ENCODE assay signal across 12 cellular contexts in the genomic region with DNA sequence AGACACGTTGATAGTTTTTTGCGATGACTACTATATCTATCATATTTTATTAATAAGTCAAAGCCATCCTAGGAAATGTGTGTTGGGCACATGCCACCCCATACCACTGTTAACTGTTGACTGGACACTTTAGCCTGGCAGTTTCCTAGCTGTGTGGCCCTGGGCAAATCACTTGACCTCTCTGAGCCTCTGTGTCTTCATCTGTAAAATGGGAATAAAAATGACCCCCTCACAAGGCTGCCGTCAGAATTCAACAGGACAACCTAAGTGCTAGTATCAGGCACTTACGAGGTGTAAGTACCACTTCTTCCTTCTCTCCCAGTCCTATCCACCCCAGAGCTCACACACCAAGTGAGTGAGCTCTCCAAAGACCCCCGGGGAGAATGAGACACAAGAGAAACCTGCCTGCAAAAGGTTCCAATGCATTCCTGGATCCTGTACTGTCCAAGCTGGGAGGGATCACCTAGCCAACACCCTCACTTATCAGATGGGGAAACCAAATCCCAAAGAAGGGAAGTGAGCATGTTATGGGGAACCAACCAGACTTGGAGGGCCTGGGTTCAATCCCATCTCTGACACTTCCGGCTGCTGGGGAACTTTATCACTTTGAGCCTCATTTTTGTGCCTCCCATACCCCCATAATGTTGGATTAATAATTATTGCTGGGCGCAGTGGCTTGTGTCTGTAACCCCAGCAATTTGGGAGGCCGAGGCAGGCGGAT. TPM values are rescaled to one million over a fixed set of nuclear protein-coding genes. Genes with fewer than 3 reads are reported as not detected.
DNase-seq lines count a peak whose midpoint lies in the region; ATAC-seq and TF ChIP-seq lines count a peak whose summit lies in the region.
"Had no signal": no experiment of that assay in that cellular context is flagged by ENCODE, and none has a peak within 500 bp of the region (broad histone marks: within the 10 kb centered on the region; RNA-seq: fewer than 3 reads in every experiment).

No MANE protein-coding gene starts in this region.

- H3K4me1 ChIP-seq in GM23338 (ENCODE audit: insufficient read depth), result peaks cover 38% of the 10 kb centered on the region
- H3K4me1 ChIP-seq in adrenal gland (replicated peaks in 1 of 2), result peaks cover 64 to 87% of the 10 kb centered on the region in 2 donors
- H3K4me1 ChIP-seq in mesendoderm (ENCODE audit: control insufficient read depth, low read depth, low read length), result peaks cover 15% of the 10 kb centered on the region
- H3K4me1 ChIP-seq in stomach smooth muscle (ENCODE audit: control insufficient read depth, insufficient read depth, low read length), result peaks cover 94% of the 10 kb centered on the region
- H3K4me1 ChIP-seq: HAP-1 had no signal

- peaks cover 2% of the 10 kb centered on the region for H3K27me3 Mint-ChIP-seq in GM23338 (ENCODE audit: insufficient read depth, low read depth, poor library complexity)

- H3K4me1 Mint-ChIP-seq in GM23338, result peaks cover 55% of the 10 kb centered on the region

- peak overlapping the region; percentile 42 for H3K18ac ChIP-seq in mesendoderm (ENCODE audit: low read length)

- peak overlapping the region; percentile 4 for H2BK15ac ChIP-seq in mesendoderm (replicated peaks; ENCODE audit: low read depth)

- no peak overlapping the region for H4K5ac ChIP-seq in mesendoderm (ENCODE audit: low read length)

- peak overlapping the region; percentile 68 for H2AK5ac ChIP-seq in mesendoderm (ENCODE audit: low read length)

- peak overlapping the region; percentile 18 for H2BK120ac ChIP-seq in mesendoderm (ENCODE audit: low read depth, low read length)

- H3K27ac Mint-ChIP-seq in GM23338, result peak overlapping the region; percentile 57
- H3K27ac Mint-ChIP-seq: CD8-positive, alpha-beta T cell had no signal

- no peak overlapping the region for H3K4me3 ChIP-seq in GM23338
- H3K4me3 ChIP-seq in adrenal gland, result no peak overlapping the region
- no peak overlapping the region for H3K4me3 ChIP-seq in mesendoderm (ENCODE audit: low read length)
- H3K4me3 ChIP-seq in stomach smooth muscle (ENCODE audit: low read length in 2 of 2), result peak overlapping the region in 1 of 2 donors; percentile 44
- H3K4me3 ChIP-seq: dorsolateral prefrontal cortex, HAP-1 had no signal

- no peak overlapping the region for H3K4me3 Mint-ChIP-seq in GM23338
- H3K4me3 Mint-ChIP-seq: CD8-positive, alpha-beta T cell had no signal

- H3K23ac ChIP-seq in mesendoderm (ENCODE audit: low read length), result no peak overlapping the region

- WGBS in adrenal gland, 4 donors, result 69 to 75% (median 71%) methylated on average over 9 of the region's 9 CpGs
- WGBS in mesendoderm (ENCODE audit: extremely low coverage, insufficient coverage, low lambda C conversion rate), result no CpG with 5 or more reads among the region's 9 CpGs

- H3K9me3 Mint-ChIP-seq in GM23338, result no peaks in the 10 kb centered on the region
- H3K9me3 Mint-ChIP-seq: CD8-positive, alpha-beta T cell had no signal

- H3K4me2 ChIP-seq in GM23338 (no peak overlapping the region), mesendoderm (ENCODE audit: low read length) (no peak overlapping the region)

- intact Hi-C loops in adrenal gland (cut with DNase I), result no loop called here

- H3K9me2 ChIP-seq in GM23338 (ENCODE audit: insufficient read depth), result no peaks in the 10 kb centered on the region

- no peak overlapping the region for H3K9ac ChIP-seq in mesendoderm (ENCODE audit: low read length)
- peak overlapping the region; percentile 68 for H3K9ac ChIP-seq in stomach smooth muscle (ENCODE audit: low read length in 2 of 2)

- no peak overlapping the region for H2BK5ac ChIP-seq in mesendoderm (ENCODE audit: low read length)

- no peak for TF ChIP-seq POLR2A in adrenal gland (IDR thresholded peaks at IDR 0.05)

- no peaks in the 10 kb centered on the region for H3K9me3 ChIP-seq in adrenal gland (replicated peaks in 1 of 3)
- H3K9me3 ChIP-seq in stomach smooth muscle (ENCODE audit: control insufficient read depth in 2 of 2, low read length in 2 of 2), result no peaks in the 10 kb centered on the region
- H3K9me3 ChIP-seq: HAP-1 had no signal

- H3K56ac ChIP-seq in mesendoderm (ENCODE audit: low read length), result peak overlapping the region; percentile 25

- TF ChIP-seq CTCF in GM23338 (conservative IDR thresholded peaks at IDR 0.05; ENCODE audit: low read depth in 2 of 2) (no peak), adrenal gland (IDR thresholded peaks at IDR 0.05) (no peak)

- H3K79me2 ChIP-seq in GM23338 (replicated peaks; ENCODE audit: insufficient read depth), result 0 out of 2 replicates have a peak, but pooled peaks cover 10% of the 10 kb centered on the region
- H3K79me2 ChIP-seq in mesendoderm (ENCODE audit: control insufficient read depth, insufficient read depth, low read length), result no peaks in the 10 kb centered on the region

- H3K79me1 ChIP-seq in mesendoderm (ENCODE audit: low read length), result peaks cover 8% of the 10 kb centered on the region

- no peak overlapping the region for H4K8ac ChIP-seq in mesendoderm (ENCODE audit: low read depth, low read length)

- H3K27ac ChIP-seq in GM23338 (ENCODE audit: low read depth) (peak overlapping the region; percentile 90; the same call in 1 of the 2 replicates), adrenal gland (peak overlapping the region; percentile 69 to 87 (median 85)), mesendoderm (ENCODE audit: low read depth, low read length) (peak overlapping the region; percentile 80), stomach smooth muscle (ENCODE audit: low read length) (peak overlapping the region; percentile 96)

- ATAC-seq in GM23338 (no peak), GM19395 (IDR thresholded peaks at IDR 0.05; ENCODE audit: unreplicated experiment) (no peak), HG03565 (IDR thresholded peaks at IDR 0.05; ENCODE audit: unreplicated experiment) (no peak)
- ATAC-seq: CD8-positive, alpha-beta T cell had no signal

- H3K36me3 ChIP-seq in GM23338 (ENCODE audit: insufficient read depth), result no peaks in the 10 kb centered on the region
- H3K36me3 ChIP-seq in adrenal gland (replicated peaks in 1 of 2), result no peaks in the 10 kb centered on the region
- H3K36me3 ChIP-seq in mesendoderm (ENCODE audit: control insufficient read depth, insufficient read depth, low read length), result no peaks in the 10 kb centered on the region
- H3K36me3 ChIP-seq in stomach smooth muscle (ENCODE audit: control insufficient read depth in 2 of 2, insufficient read depth in 2 of 2, low read length in 2 of 2), result peaks cover 4 to 6% of the 10 kb centered on the region in 2 donors
- H3K36me3 ChIP-seq: HAP-1 had no signal

- H4K20me1 ChIP-seq in GM23338 (replicated peaks; ENCODE audit: insufficient read depth), result peaks cover 8% of the 10 kb centered on the region; the same call in 1 of the 2 replicates

- H3K36me3 Mint-ChIP-seq in GM23338 (ENCODE audit: low read depth), result no peaks in the 10 kb centered on the region; the same call in 2 of the 3 replicates
- H3K36me3 Mint-ChIP-seq: CD8-positive, alpha-beta T cell had no signal

- DNase-seq in GM23338 (ENCODE audit: low spot score) (no peak), adrenal gland (no peak), mesendoderm (no peak), C1 segment of cervical spinal cord (lab: John Stamatoyannopoulos, UW) (no peak), DMS114 treated with DMSO at 0.1 percent for 48 hours (lab: John Stamatoyannopoulos, UW; ENCODE audit: unreplicated experiment) (no peak)
- DNase-seq: activated CD4-positive, alpha-beta T cell treated with anti-CD3 and anti-CD28 coated beads, Interleukin-2, amount 50 U/mL, for 1 hour; dorsolateral prefrontal cortex had no signal

- H3K27me3 ChIP-seq in GM23338 (ENCODE audit: insufficient read depth) (no peaks in the 10 kb centered on the region), adrenal gland (no peaks in the 10 kb centered on the region), mesendoderm (ENCODE audit: insufficient read depth, low read length, poor library complexity) (no peaks in the 10 kb centered on the region), stomach smooth muscle (ENCODE audit: control insufficient read depth in 1 of 2, insufficient read depth in 2 of 2, low read length in 2 of 2) (no peaks in the 10 kb centered on the region)
- H3K27me3 ChIP-seq: dorsolateral prefrontal cortex had no signal

- H3K4ac ChIP-seq in mesendoderm (ENCODE audit: low read depth, low read length), result no peak overlapping the region

- no peak overlapping the region for H2AFZ ChIP-seq in GM23338

- H3F3A ChIP-seq in GM23338 (replicated peaks; ENCODE audit: low read depth), result 0 out of 2 replicates have a peak, but pooled peaks cover 6% of the 10 kb centered on the region

TF ChIP-seq in GM23338, 12 proteins besides CTCF, POLR2A, EP300 and RAD21 (continues in another document):
- TF ChIP-seq NANOG (IDR thresholded peaks at IDR 0.05; ENCODE audit: borderline replicate concordance) (no peak), ZNF331 (CRISPR knock-in tag; IDR thresholded peaks at IDR 0.05; ENCODE audit: low read depth) (no peak), CREB1 (CRISPR knock-in tag; IDR thresholded peaks at IDR 0.05; ENCODE audit: low read depth) (no peak), JUNB (IDR thresholded peaks at IDR 0.05; ENCODE audit: unreplicated experiment) (no peak), EZH2phosphoT487 (IDR thresholded peaks at IDR 0.05; ENCODE audit: unreplicated experiment) (no peak), STAT1 (IDR thresholded peaks at IDR 0.05; ENCODE audit: unreplicated experiment) (no peak)

RNA-seq across cellular contexts. Expression of gene HSPG2, which starts 24.9 kb away (rescaled TPM):
- 47.8 and 70.8 TPM in 2 replicates for total RNA-seq in GM23338 (2014; rRNA removed; shearing (Covaris generic))
- 13.3 and 14.9 TPM in 2 replicates for polyA plus RNA-seq in GM23338 (2016; fragmentation: Nextera tagmentation; extraction: Ambion mirVana)
- total RNA-seq in adrenal gland, result 100 to 1,000 TPM; 232 to 558 (median 316) TPM
- 100 to 1,000 TPM in 2 of 3 donors, 10 to 100 TPM in 1; 38.7 to 394 (median 156) TPM for polyA plus RNA-seq in adrenal gland
- 10.1 TPM for polyA plus RNA-seq in mesendoderm (2013, experiment 1 of 2)
- 9.4 TPM for polyA plus RNA-seq in mesendoderm (2013, experiment 2 of 2)
